Comparison of ENCODE assay signal across 1 cellular context in genomic region chr22:44947846-44948245, GRCh38.
TF ChIP-seq lines count a peak whose summit lies in the region.

No MANE protein-coding gene starts in this region.

TF ChIP-seq in HepG2, 621 proteins besides CTCF, POLR2A, EP300 and RAD21 (continued from another document):
- TF ChIP-seq, protein P1, sequence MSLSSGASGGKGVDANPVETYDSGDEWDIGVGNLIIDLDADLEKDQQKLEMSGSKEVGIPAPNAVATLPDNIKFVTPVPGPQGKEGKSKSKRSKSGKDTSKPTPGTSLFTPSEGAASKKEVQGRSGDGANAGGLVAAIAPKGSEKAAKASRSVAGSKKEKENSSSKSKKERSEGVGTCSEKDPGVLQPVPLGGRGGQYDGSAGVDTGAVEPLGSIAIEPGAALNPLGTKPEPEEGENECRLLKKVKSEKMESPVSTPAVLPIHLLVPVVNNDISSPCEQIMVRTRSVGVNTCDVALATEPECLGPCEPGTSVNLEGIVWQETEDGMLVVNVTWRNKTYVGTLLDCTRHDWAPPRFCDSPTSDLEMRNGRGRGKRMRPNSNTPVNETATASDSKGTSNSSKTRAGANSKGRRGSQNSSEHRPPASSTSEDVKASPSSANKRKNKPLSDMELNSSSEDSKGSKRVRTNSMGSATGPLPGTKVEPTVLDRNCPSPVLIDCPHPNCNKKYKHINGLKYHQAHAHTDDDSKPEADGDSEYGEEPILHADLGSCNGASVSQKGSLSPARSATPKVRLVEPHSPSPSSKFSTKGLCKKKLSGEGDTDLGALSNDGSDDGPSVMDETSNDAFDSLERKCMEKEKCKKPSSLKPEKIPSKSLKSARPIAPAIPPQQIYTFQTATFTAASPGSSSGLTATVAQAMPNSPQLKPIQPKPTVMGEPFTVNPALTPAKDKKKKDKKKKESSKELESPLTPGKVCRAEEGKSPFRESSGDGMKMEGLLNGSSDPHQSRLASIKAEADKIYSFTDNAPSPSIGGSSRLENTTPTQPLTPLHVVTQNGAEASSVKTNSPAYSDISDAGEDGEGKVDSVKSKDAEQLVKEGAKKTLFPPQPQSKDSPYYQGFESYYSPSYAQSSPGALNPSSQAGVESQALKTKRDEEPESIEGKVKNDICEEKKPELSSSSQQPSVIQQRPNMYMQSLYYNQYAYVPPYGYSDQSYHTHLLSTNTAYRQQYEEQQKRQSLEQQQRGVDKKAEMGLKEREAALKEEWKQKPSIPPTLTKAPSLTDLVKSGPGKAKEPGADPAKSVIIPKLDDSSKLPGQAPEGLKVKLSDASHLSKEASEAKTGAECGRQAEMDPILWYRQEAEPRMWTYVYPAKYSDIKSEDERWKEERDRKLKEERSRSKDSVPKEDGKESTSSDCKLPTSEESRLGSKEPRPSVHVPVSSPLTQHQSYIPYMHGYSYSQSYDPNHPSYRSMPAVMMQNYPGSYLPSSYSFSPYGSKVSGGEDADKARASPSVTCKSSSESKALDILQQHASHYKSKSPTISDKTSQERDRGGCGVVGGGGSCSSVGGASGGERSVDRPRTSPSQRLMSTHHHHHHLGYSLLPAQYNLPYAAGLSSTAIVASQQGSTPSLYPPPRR (CRISPR knock-in tag; IDR thresholded peaks at IDR 0.05; ENCODE audit: borderline replicate concordance) = no peak
